In the genomic region with DNA sequence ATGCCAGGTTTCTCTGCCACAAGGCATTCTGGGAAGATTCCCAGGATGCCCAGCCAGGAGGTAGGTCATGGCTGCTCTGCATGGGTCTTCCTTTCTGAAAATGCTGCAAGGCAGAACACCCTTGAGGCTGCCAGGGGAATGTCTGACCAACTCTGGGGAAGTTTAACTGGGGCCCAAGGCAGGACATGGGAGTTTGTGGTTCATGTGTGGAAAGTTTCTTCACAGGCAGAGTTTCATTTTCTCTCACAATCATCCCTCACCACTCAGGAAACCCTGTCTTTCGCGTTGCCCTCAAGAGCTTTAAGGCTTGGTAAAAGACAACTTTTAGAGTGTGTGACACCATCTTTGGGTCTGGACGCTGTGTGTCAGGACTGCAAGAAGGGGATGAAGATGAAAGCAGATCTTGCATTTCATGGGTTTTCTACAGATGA, we compare ENCODE assay signal across 9 cellular contexts.
DNase-seq lines count a peak whose midpoint lies in the region; ATAC-seq and TF ChIP-seq lines count a peak whose summit lies in the region.
"Had no signal": no experiment of that assay in that cellular context is flagged by ENCODE, and none has a peak within 500 bp of the region (broad histone marks: within the 10 kb centered on the region; RNA-seq: fewer than 3 reads in every experiment).

No MANE protein-coding gene starts in this region.

- TF ChIP-seq CTCF in mucosa of descending colon (IDR thresholded peaks at IDR 0.05): no peak

- H3K27me3 Mint-ChIP-seq in activated CD4-positive, alpha-beta T cell treated with anti-CD3 and anti-CD28 coated beads for 36 hours: peaks cover 2% of the 10 kb centered on the region

- TF ChIP-seq POLR2A in erythroblast (IDR thresholded peaks at IDR 0.05; ENCODE audit: low read length): no peak

- no peak overlapping the region for H3K4me3 ChIP-seq in mucosa of descending colon
- H3K4me3 ChIP-seq: skin epidermis had no signal

- intact Hi-C loops in activated CD4-positive, alpha-beta T cell treated with anti-CD3 and anti-CD28 coated beads for 36 hours (cut with DNase I, micrococcal nuclease): loop anchor here (1.0 to 2.0 kb wide), 2 partner anchors 64 to 65 kb away; no protein-coding TSS in a partner anchor
- intact Hi-C loops in mucosa of descending colon (cut with DNase I, micrococcal nuclease): no loop called here

- H3K9me3 Mint-ChIP-seq in activated CD4-positive, alpha-beta T cell treated with anti-CD3 and anti-CD28 coated beads for 36 hours (ENCODE audit: low read depth): no peaks in the 10 kb centered on the region

- CTCF ChIA-PET in activated CD4-positive, alpha-beta T cell treated with anti-CD3 and anti-CD28 coated beads for 36 hours (lab: Charles Lee): interaction anchor here (0.5 to 1.6 kb wide), 4 partner anchors 23 to 995 kb away, joined by 3 to 7 read pairs (median 3); no protein-coding TSS in a partner anchor

- H3K36me3 ChIP-seq in mucosa of descending colon (ENCODE audit: low read depth): no peaks in the 10 kb centered on the region

- POLR2A ChIA-PET in activated CD4-positive, alpha-beta T cell treated with anti-CD3 and anti-CD28 coated beads for 36 hours (lab: Charles Lee): interaction anchor here (0.7 to 1.0 kb wide), 2 partner anchors 107 to 122 kb away, joined by 3 to 4 read pairs; no protein-coding TSS in a partner anchor

- peak overlapping the region; percentile 16 for H3K4me3 Mint-ChIP-seq in activated CD4-positive, alpha-beta T cell treated with anti-CD3 and anti-CD28 coated beads for 36 hours

- H3K4me1 Mint-ChIP-seq in activated CD4-positive, alpha-beta T cell treated with anti-CD3 and anti-CD28 coated beads for 36 hours: peaks cover 46% of the 10 kb centered on the region

- peak; percentile 88 for ATAC-seq in GM18873 (IDR thresholded peaks at IDR 0.05; ENCODE audit: low FRiP score, unreplicated experiment)
- ATAC-seq in HG03045 (IDR thresholded peaks at IDR 0.05; ENCODE audit: unreplicated experiment): peak; percentile 88
- ATAC-seq in activated CD4-positive, alpha-beta T cell treated with anti-CD3 and anti-CD28 coated beads for 36 hours: peak; percentile 84
- peak; percentile 37 for ATAC-seq in mucosa of descending colon

- no peaks in the 10 kb centered on the region for H3K36me3 Mint-ChIP-seq in activated CD4-positive, alpha-beta T cell treated with anti-CD3 and anti-CD28 coated beads for 36 hours (ENCODE audit: low read depth)

- DNase-seq in activated CD4-positive, alpha-beta T cell treated with anti-CD3 and anti-CD28 coated beads for 36 hours: peak; percentile 65
- peak in 1 of 3 donors; percentile 21 for DNase-seq in mucosa of descending colon
- no peak for DNase-seq in NCI-H345 treated with DMSO at 0.1 percent for 48 hours (lab: John Stamatoyannopoulos, UW; ENCODE audit: unreplicated experiment)
- no peak for DNase-seq in cerebellar nuclear complex (lab: John Stamatoyannopoulos, UW)
- DNase-seq in erythroblast (lab: John Stamatoyannopoulos, UW): no peak
- DNase-seq in kidney tubule cell (ENCODE audit: low spot score): no peak

- peak overlapping the region; percentile 81 for H3K27ac Mint-ChIP-seq in activated CD4-positive, alpha-beta T cell treated with anti-CD3 and anti-CD28 coated beads for 36 hours

- peaks cover 4% of the 10 kb centered on the region for H3K4me1 ChIP-seq in mucosa of descending colon (ENCODE audit: low read depth)

- no peaks in the 10 kb centered on the region for H3K9me3 ChIP-seq in mucosa of descending colon

Comparison
In these comparisons a context has a peak if more than half of its experiments do, and no peak if none do; other contexts are left out.
1. ATAC-seq: peak in every context shown above with its lines; median percentile 88 in GM18873; 88 in HG03045; 84 in activated CD4-positive, alpha-beta T cell treated with anti-CD3 and anti-CD28 coated beads for 36 hours; 37 in mucosa of descending colon.
2. intact Hi-C loops: an anchor here in activated CD4-positive, alpha-beta T cell treated with anti-CD3 and anti-CD28 coated beads for 36 hours (1.0 to 2.0 kb wide); none called in mucosa of descending colon.